ENCODE assay signal across 13 cellular contexts in the genomic region with DNA sequence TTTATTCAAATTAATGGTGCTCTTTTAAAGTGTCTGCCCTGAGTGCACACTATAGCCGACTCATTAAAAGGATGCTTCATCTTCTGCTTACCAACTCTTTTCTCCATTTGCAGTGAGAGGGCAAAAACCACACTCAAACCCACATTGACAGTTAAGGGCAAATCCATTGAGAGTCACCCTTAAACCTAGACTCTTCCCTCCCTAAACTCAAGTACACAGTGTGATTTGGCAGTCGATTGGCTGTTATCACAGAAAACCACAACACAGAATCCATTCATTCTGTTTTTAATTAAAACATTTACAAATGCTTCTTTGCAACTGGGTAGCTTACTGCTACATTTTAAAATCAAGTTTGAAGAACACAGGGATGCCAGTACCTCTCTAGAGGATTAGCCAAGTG.
"Had no signal": no experiment of that assay in that cellular context is flagged by ENCODE, and none has a peak within 500 bp of the region (broad histone marks: within the 10 kb centered on the region; RNA-seq: fewer than 3 reads in every experiment).

No MANE protein-coding gene starts in this region.

- ATAC-seq: foreskin keratinocyte; naive thymus-derived CD4-positive, alpha-beta T cell; right lobe of liver; stimulated activated memory B cell treated with anti-CD40 and anti-IgM and Interleukin-4, amounts not matched to agents 10 μg/mL and 1 μg/mL and 100 μg/mL, for 72 hours; upper lobe of right lung had no signal

- DNase-seq: effector CD4-positive, alpha-beta T cell; endodermal cell; erythroblast; foreskin keratinocyte; head of caudate nucleus; mammary epithelial cell; naive thymus-derived CD4-positive, alpha-beta T cell; nephron progenitor cell; right lobe of liver; stimulated activated CD4-positive, alpha-beta T cell treated with anti-CD3 and anti-CD28 coated beads, Interleukin-4, amount 100 ng/mL, for 1 hour; testis; upper lobe of right lung had no signal
